In the genomic region with DNA sequence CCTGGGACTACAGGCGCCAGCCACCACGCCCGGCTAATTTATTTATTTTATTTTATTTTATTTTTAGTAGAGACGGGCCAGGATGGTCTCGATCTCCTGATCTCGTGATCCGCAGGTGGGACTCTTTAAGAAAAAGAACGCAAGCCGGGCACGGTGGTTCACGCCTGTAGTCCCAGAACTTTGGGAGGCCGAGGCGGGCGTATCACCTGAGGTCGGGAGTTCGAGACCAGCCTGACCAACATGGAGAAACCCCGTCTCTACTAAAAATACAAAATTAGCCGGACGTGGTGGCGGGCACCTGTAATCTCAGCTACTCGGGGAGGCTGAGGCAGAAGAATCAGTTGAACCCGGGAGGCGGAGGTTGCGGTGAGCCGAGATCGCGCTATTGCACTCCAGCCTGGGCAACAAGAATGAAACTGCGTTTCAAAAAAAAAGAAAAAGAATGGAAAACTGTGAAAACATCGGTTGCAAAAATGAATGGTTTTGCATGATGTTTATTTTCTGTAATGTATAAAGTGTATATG, we compare ENCODE assay signal across 8 cellular contexts. TPM values are rescaled to one million over a fixed set of nuclear protein-coding genes. Genes with fewer than 3 reads are reported as not detected.
DNase-seq lines count a peak whose midpoint lies in the region; ATAC-seq, FAIRE-seq and TF ChIP-seq lines count a peak whose summit lies in the region.
"Not testable (repeated sequence)": the region's sequence is repeated elsewhere in the genome, so short reads cannot be mapped to it uniquely, and the experiment has no call there.

No MANE protein-coding gene starts in this region.

- peak overlapping the region; percentile 57 for H3K27ac ChIP-seq in HL-60 (replicated peaks)
- not testable (repeated sequence) for H3K27ac ChIP-seq in SU-DHL-6 (ENCODE audit: low read depth, low read length); kidney (ENCODE audit: low read depth in 2 of 2, low read length in 2 of 2); neuronal stem cell (replicated peaks; ENCODE audit: low read length); subcutaneous abdominal adipose tissue (ENCODE audit: low read depth, low read length)

- peaks cover 24% of the 10 kb centered on the region for H3K79me1 ChIP-seq in neuronal stem cell (ENCODE audit: low read depth, low read length)

- H3K4me3 ChIP-seq in BE2C (ENCODE audit: low read depth, low read length), result peak overlapping the region; percentile 40
- peak overlapping the region; percentile 80 for H3K4me3 ChIP-seq in HL-60 (replicated peaks; ENCODE audit: insufficient read depth, low read length)
- peak overlapping the region; percentile 94 for H3K4me3 ChIP-seq in SU-DHL-6 (ENCODE audit: insufficient read depth, low read length, poor library complexity, severe bottlenecking)
- peak overlapping the region; percentile 74 for H3K4me3 ChIP-seq in epithelial cell of esophagus (ENCODE audit: low read length)
- peak overlapping the region in 1 of 2 donors; percentile 34 for H3K4me3 ChIP-seq in kidney (ENCODE audit: low read length in 2 of 2)
- peak overlapping the region in 1 of 2 donors; percentile 92 for H3K4me3 ChIP-seq in neuronal stem cell (ENCODE audit: low read length in 2 of 2)
- peak overlapping the region in 4 of 5 donors; percentile 47 to 85 (median 74) for H3K4me3 ChIP-seq in subcutaneous abdominal adipose tissue (ENCODE audit: low read depth in 1 of 5, low read length in 5 of 5)

- intact Hi-C loops in kidney (cut with DNase I), result not testable (repeated sequence)

- H3K9me2 ChIP-seq in SU-DHL-6 (replicated peaks; ENCODE audit: insufficient read depth, low read length), result not testable (repeated sequence)

- H3K4me1 ChIP-seq in BE2C; neuronal stem cell (ENCODE audit: control insufficient read depth in 2 of 2, insufficient read depth in 1 of 2, low read depth in 1 of 2, low read length in 2 of 2): not testable (repeated sequence)
- H3K4me1 ChIP-seq in kidney (ENCODE audit: control insufficient read depth in 1 of 2, insufficient read depth in 1 of 2, low read depth in 1 of 2, low read length in 2 of 2) (peaks cover 12 to 14% of the 10 kb centered on the region in 2 donors), subcutaneous abdominal adipose tissue (ENCODE audit: control insufficient read depth in 5 of 5, insufficient read depth in 5 of 5, low read length in 5 of 5) (peaks cover 2 to 23% (median 19%) of the 10 kb centered on the region in 5 donors)

- not testable (repeated sequence) for H2BK15ac ChIP-seq in neuronal stem cell (ENCODE audit: low read length)

- H2BK5ac ChIP-seq in neuronal stem cell (ENCODE audit: low read length), result not testable (repeated sequence)

- H3K27me3 Mint-ChIP-seq in activated naive CD8-positive, alpha-beta T cell treated with anti-CD3 and anti-CD28 coated beads, Interleukin-2, amount 10 ng/mL, durations not matched to agents 7 days and 5 days, result not testable (repeated sequence)

- WGBS in neuronal stem cell (ENCODE audit: extremely low coverage in 2 of 2, insufficient read length in 2 of 2, insufficient replicate concordance in 1 of 2), 2 donors, result no CpG with 5 or more reads among the region's 29 CpGs

- H3K23ac ChIP-seq in neuronal stem cell (ENCODE audit: low read depth, low read length, poor library complexity), result not testable (repeated sequence)

- H3K18ac ChIP-seq in neuronal stem cell (ENCODE audit: low read length), result not testable (repeated sequence)

- peak overlapping the region; percentile 70 for H3K27ac Mint-ChIP-seq in activated naive CD8-positive, alpha-beta T cell treated with anti-CD3 and anti-CD28 coated beads, Interleukin-2, amount 10 ng/mL, durations not matched to agents 7 days and 5 days

- H2BK12ac ChIP-seq in neuronal stem cell (ENCODE audit: low read length), result not testable (repeated sequence)

- H3K36me3 ChIP-seq in BE2C (peaks cover 29% of the 10 kb centered on the region), kidney (ENCODE audit: control insufficient read depth in 1 of 2, insufficient read depth in 2 of 2, low read length in 2 of 2) (peaks cover 12 to 16% of the 10 kb centered on the region in 2 donors), neuronal stem cell (replicated peaks in 1 of 2; ENCODE audit: control insufficient read depth in 2 of 2, insufficient read depth in 2 of 2, low read length in 2 of 2) (peaks cover 23 to 42% of the 10 kb centered on the region in 2 donors), subcutaneous abdominal adipose tissue (ENCODE audit: control insufficient read depth in 5 of 5, insufficient read depth in 5 of 5, low read length in 5 of 5) (peaks cover 0 to 20% (median 20%) of the 10 kb centered on the region in 5 donors)
- not testable (repeated sequence) for H3K36me3 ChIP-seq in SU-DHL-6 (ENCODE audit: low read length)

- not testable (repeated sequence) for H3F3A ChIP-seq in SU-DHL-6 (ENCODE audit: insufficient read depth)

- POLR2A ChIA-PET in activated naive CD8-positive, alpha-beta T cell treated with anti-CD3 and anti-CD28 coated beads, Interleukin-2, amount 10 ng/mL, durations not matched to agents 7 days and 5 days (lab: Charles Lee), result interaction anchor here (1.5 kb wide), 1 partner anchor 18 kb away, joined by 6 read pairs; no protein-coding TSS in a partner anchor

- H3K4me2 ChIP-seq in SU-DHL-6 (ENCODE audit: low read depth, low read length, poor library complexity, severe bottlenecking), result peak overlapping the region; percentile 73
- not testable (repeated sequence) for H3K4me2 ChIP-seq in neuronal stem cell (ENCODE audit: insufficient read depth, low read length, poor library complexity, severe bottlenecking)

- not testable (repeated sequence) for H3K36me3 Mint-ChIP-seq in activated naive CD8-positive, alpha-beta T cell treated with anti-CD3 and anti-CD28 coated beads, Interleukin-2, amount 10 ng/mL, durations not matched to agents 7 days and 5 days

- H3K14ac ChIP-seq in neuronal stem cell (ENCODE audit: low read length), result not testable (repeated sequence)

- ATAC-seq in activated naive CD8-positive, alpha-beta T cell treated with anti-CD3 and anti-CD28 coated beads, Interleukin-2, amount 10 ng/mL, durations not matched to agents 7 days and 5 days (ENCODE audit: low read depth), result not testable (repeated sequence)

- not testable (repeated sequence) for H4K8ac ChIP-seq in neuronal stem cell (ENCODE audit: low read depth, low read length)

- H4K91ac ChIP-seq in neuronal stem cell (ENCODE audit: low read depth, low read length, poor library complexity), result not testable (repeated sequence)

- not testable (repeated sequence) for H4K20me1 ChIP-seq in SU-DHL-6 (ENCODE audit: low read depth, low read length)

- H3K4me3 Mint-ChIP-seq in activated naive CD8-positive, alpha-beta T cell treated with anti-CD3 and anti-CD28 coated beads, Interleukin-2, amount 10 ng/mL, durations not matched to agents 7 days and 5 days, result peak overlapping the region; percentile 73

- H3K4ac ChIP-seq in neuronal stem cell (ENCODE audit: low read length), result not testable (repeated sequence)

- H3K9ac ChIP-seq in SU-DHL-6 (ENCODE audit: low read length) (peak overlapping the region; percentile 87), subcutaneous abdominal adipose tissue (ENCODE audit: low read length in 5 of 5) (peak overlapping the region in 2 of 5 donors; percentile 51 to 74)
- H3K9ac ChIP-seq in kidney (ENCODE audit: low read length in 2 of 2); neuronal stem cell (ENCODE audit: low read depth, low read length, poor library complexity): not testable (repeated sequence)

- H3K27me3 ChIP-seq in BE2C; HL-60 (ENCODE audit: insufficient read depth, poor library complexity, severe bottlenecking); SU-DHL-6 (ENCODE audit: low read length); neuronal stem cell (ENCODE audit: control insufficient read depth in 3 of 3, insufficient read depth in 3 of 3, low read depth in 1 of 3, low read length in 3 of 3); subcutaneous abdominal adipose tissue (ENCODE audit: control insufficient read depth in 5 of 5, insufficient read depth in 4 of 5, low read length in 5 of 5): not testable (repeated sequence)

- not testable (repeated sequence) for FAIRE-seq in kidney (lab: Jason Lieb, UNC)

- not testable (repeated sequence) for H2BK120ac ChIP-seq in neuronal stem cell (ENCODE audit: low read depth, low read length)

- not testable (repeated sequence) for DNase-seq in BE2C; HL-60 (ENCODE audit: low read depth in 1 of 2, low spot score in 1 of 2); activated naive CD8-positive, alpha-beta T cell treated with anti-CD3 and anti-CD28 coated beads, Interleukin-2, amount 10 ng/mL, durations not matched to agents 7 days and 5 days; epithelial cell of esophagus (ENCODE audit: low read depth); neuronal stem cell (ENCODE audit: low spot score)
- DNase-seq in kidney, result peak; percentile 52

- not testable (repeated sequence) for H3K9me3 Mint-ChIP-seq in activated naive CD8-positive, alpha-beta T cell treated with anti-CD3 and anti-CD28 coated beads, Interleukin-2, amount 10 ng/mL, durations not matched to agents 7 days and 5 days

- peaks cover 14% of the 10 kb centered on the region for H3K4me1 Mint-ChIP-seq in activated naive CD8-positive, alpha-beta T cell treated with anti-CD3 and anti-CD28 coated beads, Interleukin-2, amount 10 ng/mL, durations not matched to agents 7 days and 5 days

- TF ChIP-seq CTCF in BE2C (IDR thresholded peaks at IDR 0.05; ENCODE audit: low read depth, low read length); HL-60 (IDR thresholded peaks at IDR 0.05; ENCODE audit: insufficient read depth, low read length); SU-DHL-6 (IDR thresholded peaks at IDR 0.05; ENCODE audit: insufficient read depth, low read length, poor library complexity, severe bottlenecking); epithelial cell of esophagus (IDR thresholded peaks at IDR 0.05; ENCODE audit: insufficient read depth, low read depth, low read length, missing control alignments); kidney (IDR thresholded peaks at IDR 0.05; ENCODE audit: borderline replicate concordance, extremely low read depth, insufficient read depth): not testable (repeated sequence)

- H2AK5ac ChIP-seq in neuronal stem cell (ENCODE audit: low read depth, low read length), result not testable (repeated sequence)

- H3K9me3 ChIP-seq in BE2C (peaks cover 10% of the 10 kb centered on the region; the same call in 1 of the 2 replicates), neuronal stem cell (replicated peaks in 1 of 2; ENCODE audit: control insufficient read depth in 2 of 2, insufficient read depth in 1 of 2, low read depth in 1 of 2, low read length in 2 of 2) (peaks cover 14 to 33% of the 10 kb centered on the region in 2 donors)
- not testable (repeated sequence) for H3K9me3 ChIP-seq in SU-DHL-6 (ENCODE audit: insufficient read depth, low read length); kidney (ENCODE audit: control insufficient read depth in 1 of 2, low read length in 2 of 2); subcutaneous abdominal adipose tissue (ENCODE audit: control insufficient read depth in 5 of 5, low read length in 5 of 5)

- H3K79me2 ChIP-seq in SU-DHL-6 (ENCODE audit: insufficient read depth, low read length), result peaks cover 11% of the 10 kb centered on the region; the same call in 1 of the 2 replicates

- H2AFZ ChIP-seq in SU-DHL-6 (ENCODE audit: low read depth, low read length, severe bottlenecking) (peak overlapping the region; percentile 68), neuronal stem cell (ENCODE audit: low read length) (peak overlapping the region; percentile 89)

RNA-seq across cellular contexts. Expression of a gene that starts 0.9 kb away (rescaled TPM):
- polyA plus RNA-seq in BE2C (2012; ENCODE audit: insufficient read depth, insufficient read length, low read depth), result 1,797 TPM
- total RNA-seq in activated naive CD8-positive, alpha-beta T cell treated with anti-CD3 and anti-CD28 coated beads, Interleukin-2, amount 10 ng/mL, durations not matched to agents 7 days and 5 days, result 100 to 1,000 TPM; 289 to 297 TPM
- total RNA-seq in kidney, result 316 TPM
- polyA plus RNA-seq in kidney (ENCODE audit: insufficient read depth, low read depth, low replicate concordance), result 888 TPM
- 289 TPM for polyA plus RNA-seq in neuronal stem cell (2013, experiment 1 of 2)
- polyA plus RNA-seq in neuronal stem cell (2013, experiment 2 of 2), result 288 TPM

RNA-seq across cellular contexts. Expression of a gene that starts 14.8 kb away (rescaled TPM):
- 4.4 TPM for polyA plus RNA-seq in BE2C (2012; ENCODE audit: insufficient read depth, insufficient read length, low read depth)
- 10 to 100 TPM; 16.6 to 18.0 TPM for total RNA-seq in activated naive CD8-positive, alpha-beta T cell treated with anti-CD3 and anti-CD28 coated beads, Interleukin-2, amount 10 ng/mL, durations not matched to agents 7 days and 5 days
- 8.1 TPM for total RNA-seq in kidney
- 5.8 TPM for polyA plus RNA-seq in kidney (ENCODE audit: insufficient read depth, low read depth, low replicate concordance)
- polyA plus RNA-seq in neuronal stem cell (2013, experiment 1 of 2), result 3.6 TPM
- polyA plus RNA-seq in neuronal stem cell (2013, experiment 2 of 2), result 3.2 TPM

RNA-seq across cellular contexts. Expression of a gene that starts 17.8 kb away (rescaled TPM):
- polyA plus RNA-seq in BE2C (2012; ENCODE audit: insufficient read depth, insufficient read length, low read depth), result 544 TPM
- total RNA-seq in activated naive CD8-positive, alpha-beta T cell treated with anti-CD3 and anti-CD28 coated beads, Interleukin-2, amount 10 ng/mL, durations not matched to agents 7 days and 5 days, result 10 to 100 TPM; 80.5 to 89.0 TPM
- total RNA-seq in kidney, result 108 TPM
- polyA plus RNA-seq in kidney (ENCODE audit: insufficient read depth, low read depth, low replicate concordance), result 283 TPM
- 230 TPM for polyA plus RNA-seq in neuronal stem cell (2013, experiment 1 of 2)
- polyA plus RNA-seq in neuronal stem cell (2013, experiment 2 of 2), result 218 TPM

RNA-seq across cellular contexts. Expression of a gene that starts 19.4 kb away (rescaled TPM):
- 26.8 TPM for polyA plus RNA-seq in BE2C (2012; ENCODE audit: insufficient read depth, insufficient read length, low read depth)
- total RNA-seq in activated naive CD8-positive, alpha-beta T cell treated with anti-CD3 and anti-CD28 coated beads, Interleukin-2, amount 10 ng/mL, durations not matched to agents 7 days and 5 days, result 10 to 100 TPM; 44.0 to 52.1 TPM
- total RNA-seq in kidney, result 16.9 TPM
- polyA plus RNA-seq in kidney (ENCODE audit: insufficient read depth, low read depth, low replicate concordance), result 11.4 TPM
- 11.3 TPM for polyA plus RNA-seq in neuronal stem cell (2013, experiment 1 of 2)
- 11.0 TPM for polyA plus RNA-seq in neuronal stem cell (2013, experiment 2 of 2)

RNA-seq across cellular contexts. Expression of a gene that starts 24.7 kb away (rescaled TPM):
- polyA plus RNA-seq in BE2C (2012; ENCODE audit: insufficient read depth, insufficient read length, low read depth), result 37.9 TPM
- 1 to 10 TPM; 6.6 to 6.7 TPM for total RNA-seq in activated naive CD8-positive, alpha-beta T cell treated with anti-CD3 and anti-CD28 coated beads, Interleukin-2, amount 10 ng/mL, durations not matched to agents 7 days and 5 days
- 5.3 TPM for total RNA-seq in kidney
- polyA plus RNA-seq in kidney (ENCODE audit: insufficient read depth, low read depth, low replicate concordance), result 2.5 TPM
- 0.42 TPM for polyA plus RNA-seq in neuronal stem cell (2013, experiment 1 of 2)
- polyA plus RNA-seq in neuronal stem cell (2013, experiment 2 of 2), result 0.44 TPM
